10 cellular contexts compared by ENCODE assay signal in genomic region chr5:56175465-56175864, GRCh38. TPM values are rescaled to one million over a fixed set of nuclear protein-coding genes. Genes with fewer than 3 reads are reported as not detected.
DNase-seq lines count a peak whose midpoint lies in the region; ATAC-seq and TF ChIP-seq lines count a peak whose summit lies in the region.
"Had no signal": no experiment of that assay in that cellular context is flagged by ENCODE, and none has a peak within 500 bp of the region (broad histone marks: within the 10 kb centered on the region; RNA-seq: fewer than 3 reads in every experiment).

No MANE protein-coding gene starts in this region.

- DNase-seq in BJ (ENCODE audit: low read depth) (peak; percentile 45), NB4 (ENCODE audit: low read depth) (peak; percentile 51), epithelial cell of esophagus (ENCODE audit: low read depth) (peak; percentile 81), GM13976 (ENCODE audit: low spot score) (no peak), GM19240 (ENCODE audit: insufficient read length, low spot score) (no peak)
- DNase-seq: activated CD8-positive, alpha-beta memory T cell treated with anti-CD3 and anti-CD28 coated beads, Interleukin-2, amount 50 U/mL, for 48 hours; H9 had no signal

- H3K27me3 ChIP-seq in BJ (ENCODE audit: control insufficient read depth, insufficient read depth, low read length) (no peaks in the 10 kb centered on the region), mucosa of rectum (ENCODE audit: control insufficient read depth in 2 of 2, insufficient read depth in 2 of 2, low read length in 2 of 2) (no peaks in the 10 kb centered on the region)

- ATAC-seq in GM19328 (IDR thresholded peaks at IDR 0.05; ENCODE audit: unreplicated experiment) (no peak), HG03469 (IDR thresholded peaks at IDR 0.05; ENCODE audit: unreplicated experiment) (no peak)

- TF ChIP-seq POLR2A in NB4 (IDR thresholded peaks at IDR 0.05; ENCODE audit: extremely low read depth, insufficient read length): no peak

- in situ Hi-C loops in GM13976 (cut with MboI; ENCODE audit: low sequenced_read_pairs, unreplicated experiment): no loop called here

- POLR2A ChIA-PET in BJ (lab: Charles Lee): no interaction called here

- peak overlapping the region; percentile 19 to 54 for H3K27ac ChIP-seq in mucosa of rectum (ENCODE audit: low read depth in 2 of 2, low read length in 2 of 2)

- no peaks in the 10 kb centered on the region for H3K9me3 ChIP-seq in mucosa of rectum (ENCODE audit: control insufficient read depth in 2 of 2, low read length in 2 of 2)

- H3K9ac ChIP-seq in mucosa of rectum (ENCODE audit: low read depth in 1 of 2, low read length in 2 of 2): no peak overlapping the region

- peaks cover 3 to 10% of the 10 kb centered on the region in 2 donors for H3K4me1 ChIP-seq in mucosa of rectum (ENCODE audit: control insufficient read depth in 2 of 2, insufficient read depth in 2 of 2, low read length in 2 of 2)

- TF ChIP-seq CTCF in BJ (IDR thresholded peaks at IDR 0.05; ENCODE audit: insufficient read depth, low read depth, low read length) (no peak), NB4 (IDR thresholded peaks at IDR 0.05; ENCODE audit: low read depth, low read length) (no peak), epithelial cell of esophagus (IDR thresholded peaks at IDR 0.05; ENCODE audit: insufficient read depth, low read depth, low read length, missing control alignments) (no peak), GM13976 (IDR thresholded peaks at IDR 0.05; ENCODE audit: borderline replicate concordance, control extremely low read depth, extremely low read depth, insufficient read depth, missing control alignments) (no peak)

- CTCF ChIA-PET in BJ (lab: Yijun Ruan, JAX): no interaction called here

- no peaks in the 10 kb centered on the region for H3K36me3 ChIP-seq in BJ (ENCODE audit: control insufficient read depth, insufficient read depth, low read length)
- H3K36me3 ChIP-seq in mucosa of rectum (ENCODE audit: control insufficient read depth in 2 of 2, insufficient read depth in 2 of 2, low read length in 2 of 2): no peaks in the 10 kb centered on the region

- H3K4me3 ChIP-seq in BJ (ENCODE audit: low read depth, low read length): no peak overlapping the region
- H3K4me3 ChIP-seq in NB4 (ENCODE audit: low read depth, low read length): no peak overlapping the region
- H3K4me3 ChIP-seq in epithelial cell of esophagus (ENCODE audit: low read length): no peak overlapping the region
- no peak overlapping the region for H3K4me3 ChIP-seq in mucosa of rectum (ENCODE audit: low read length in 2 of 2)

RNA-seq across cellular contexts. Expression of gene ANKRD55, which starts 57.7 kb away (rescaled TPM):
- not detected in 2 replicates for polyA plus RNA-seq in BJ (2011; rRNA removed)
- not detected in 2 replicates for polyA minus RNA-seq in BJ (2011; rRNA and poly(A)+ RNA removed)

Comparison
In these comparisons a context has a peak if more than half of its experiments do, and no peak if none do; other contexts are left out.
1. DNase-seq: peak in BJ (single experiment), NB4 (single experiment) and epithelial cell of esophagus (single experiment); none in GM13976 (single experiment) and GM19240 (single experiment).